In genomic region chr6:146598785-146599405, GRCh38 we compare ENCODE assay signal across 9 cellular contexts. TPM values are rescaled to one million over a fixed set of nuclear protein-coding genes. Genes with fewer than 3 reads are reported as not detected.
DNase-seq lines count a peak whose midpoint lies in the region; ATAC-seq and TF ChIP-seq lines count a peak whose summit lies in the region.
"Had no signal": no experiment of that assay in that cellular context is flagged by ENCODE, and none has a peak within 500 bp of the region (broad histone marks: within the 10 kb centered on the region; RNA-seq: fewer than 3 reads in every experiment).

Gene ADGB, plus strand, starts transcription at chr6:146598972. Its CDS starts 69 bp downstream, at chr6:146599041.

- H3K36me3 ChIP-seq in colonic mucosa (no peaks in the 10 kb centered on the region), kidney epithelial cell (ENCODE audit: control insufficient read depth, insufficient read depth, low read length) (no peaks in the 10 kb centered on the region)

- TF ChIP-seq CTCF in colonic mucosa (IDR thresholded peaks at IDR 0.05) = no peak
- TF ChIP-seq CTCF in kidney epithelial cell (IDR thresholded peaks at IDR 0.05; ENCODE audit: insufficient read depth, low read length, poor library complexity, severe bottlenecking) = no peak

- no peaks in the 10 kb centered on the region for H3K36me3 Mint-ChIP-seq in activated CD4-positive, alpha-beta T cell treated with anti-CD3 and anti-CD28 coated beads, Interleukin-2, amount 10 ng/mL, durations not matched to agents 24 days and 14 days (ENCODE audit: low read depth)

- peaks cover 5% of the 10 kb centered on the region for H3K4me1 Mint-ChIP-seq in activated CD4-positive, alpha-beta T cell treated with anti-CD3 and anti-CD28 coated beads, Interleukin-2, amount 10 ng/mL, durations not matched to agents 24 days and 14 days

- H3K4me1 ChIP-seq in colonic mucosa = no peaks in the 10 kb centered on the region

- ATAC-seq in GM21825 (IDR thresholded peaks at IDR 0.05; ENCODE audit: unreplicated experiment) = no peak

- H3K4me3 ChIP-seq in colonic mucosa (peak within 1 kb of the TSS; percentile 29), kidney epithelial cell (ENCODE audit: low read depth, low read length) (peak within 1 kb of the TSS; percentile 52)

- H3K27ac Mint-ChIP-seq in activated CD4-positive, alpha-beta T cell treated with anti-CD3 and anti-CD28 coated beads, Interleukin-2, amount 10 ng/mL, durations not matched to agents 24 days and 14 days = no peak within 1 kb of the TSS

- H3K9me3 ChIP-seq in colonic mucosa = no peaks in the 10 kb centered on the region

- DNase-seq in activated CD4-positive, alpha-beta T cell treated with anti-CD3 and anti-CD28 coated beads, Interleukin-2, amount 10 ng/mL, durations not matched to agents 24 days and 14 days = no peak
- DNase-seq in activated CD4-positive, alpha-beta T cell treated with anti-CD3 and anti-CD28 coated beads for 1 hour = no peak
- DNase-seq in NOMO-1 treated with dmso at 0.1 percent for 144 hours (lab: John Stamatoyannopoulos, UW; ENCODE audit: unreplicated experiment) = peak; percentile 13
- peak; percentile 83 for DNase-seq in colonic mucosa
- DNase-seq in kidney epithelial cell (ENCODE audit: low read depth) = no peak
- peak; percentile 13 for DNase-seq in smooth muscle cell of the brain vasculature (ENCODE audit: low read depth, low spot score)
- DNase-seq in NCI-H1694 (lab: John Stamatoyannopoulos, UW) = no peak
- DNase-seq: DND-41 had no signal

- peak within 1 kb of the TSS; percentile 41 to 48 for H3K9ac ChIP-seq in colonic mucosa (ENCODE audit: low read depth in 2 of 2, low read length in 2 of 2)

- peak within 1 kb of the TSS; percentile 16 for H3K27ac ChIP-seq in colonic mucosa

- intact Hi-C loops in activated CD4-positive, alpha-beta T cell treated with anti-CD3 and anti-CD28 coated beads, Interleukin-2, amount 10 ng/mL, durations not matched to agents 24 days and 14 days (cut with micrococcal nuclease) = no loop called here
- intact Hi-C loops in colonic mucosa (cut with DNase I) = loop anchor here (10.0 kb wide), 1 partner anchor 54 kb away; the partner anchor contains the start of gene RAB32

- peaks cover 13% of the 10 kb centered on the region for H3K27me3 Mint-ChIP-seq in activated CD4-positive, alpha-beta T cell treated with anti-CD3 and anti-CD28 coated beads, Interleukin-2, amount 10 ng/mL, durations not matched to agents 24 days and 14 days

- H3K9me3 Mint-ChIP-seq in activated CD4-positive, alpha-beta T cell treated with anti-CD3 and anti-CD28 coated beads, Interleukin-2, amount 10 ng/mL, durations not matched to agents 24 days and 14 days = no peaks in the 10 kb centered on the region

- H3K27me3 ChIP-seq in colonic mucosa (no peaks in the 10 kb centered on the region), kidney epithelial cell (ENCODE audit: control insufficient read depth, insufficient read depth, low read length) (no peaks in the 10 kb centered on the region)

- H3K4me3 Mint-ChIP-seq in activated CD4-positive, alpha-beta T cell treated with anti-CD3 and anti-CD28 coated beads, Interleukin-2, amount 10 ng/mL, durations not matched to agents 24 days and 14 days = peak within 1 kb of the TSS; percentile 39

RNA-seq across cellular contexts. Expression of gene ADGB, which starts in this region (rescaled TPM):
- total RNA-seq in activated CD4-positive, alpha-beta T cell treated with anti-CD3 and anti-CD28 coated beads, Interleukin-2, amount 10 ng/mL, durations not matched to agents 24 days and 14 days = not detected in 2 replicates
- total RNA-seq in colonic mucosa (under 1 TPM; 0.57 to 0.72 TPM), kidney epithelial cell (not detected in 2 replicates)

Comparison
In these comparisons a context has a peak if more than half of its experiments do, and no peak if none do; other contexts are left out.
1. Peak in DNase-seq, H3K4me3 ChIP-seq, H3K27ac ChIP-seq and H3K9ac ChIP-seq in colonic mucosa; RNA of the gene not detected or under 1 TPM.
2. DNase-seq: peak in NOMO-1 treated with dmso at 0.1 percent for 144 hours (single experiment) and smooth muscle cell of the brain vasculature (single experiment); none in activated CD4-positive, alpha-beta T cell treated with anti-CD3 and anti-CD28 coated beads, Interleukin-2, amount 10 ng/mL, durations not matched to agents 24 days and 14 days (single experiment), activated CD4-positive, alpha-beta T cell treated with anti-CD3 and anti-CD28 coated beads for 1 hour (single experiment), kidney epithelial cell (single experiment) and NCI-H1694 (single experiment).